Comparison of ENCODE assay signal across 8 cellular contexts in genomic region chr17:4833178-4833940, GRCh38. TPM values are rescaled to one million over a fixed set of nuclear protein-coding genes. Genes with fewer than 3 reads are reported as not detected.
DNase-seq lines count a peak whose midpoint lies in the region; ATAC-seq, FAIRE-seq and TF ChIP-seq lines count a peak whose summit lies in the region.

TSS of gene MINK1 (plus strand) at chr17:4833340. CDS start at chr17:4833584, 244 bp downstream.

- peaks cover 33% of the 10 kb centered on the region for H3K4me1 Mint-ChIP-seq in T-helper 17 cell

- H3K36me3 Mint-ChIP-seq in T-helper 17 cell (ENCODE audit: low read depth): peaks cover 8% of the 10 kb centered on the region

- H3K27ac ChIP-seq in left ventricle myocardium inferior (replicated peaks) (peak within 1 kb of the TSS; percentile 95), psoas muscle (peak within 1 kb of the TSS; percentile 94), urinary bladder (ENCODE audit: low read depth) (peak within 1 kb of the TSS; percentile 75)

- ATAC-seq in HG02759 (IDR thresholded peaks at IDR 0.05; ENCODE audit: unreplicated experiment): peak; percentile 94
- peak; percentile 88 for ATAC-seq in T-helper 17 cell
- peak; percentile 98 to 99 (median 98) for ATAC-seq in psoas muscle

- H3K36me3 ChIP-seq in left ventricle myocardium inferior (no peaks in the 10 kb centered on the region), psoas muscle (ENCODE audit: insufficient read depth in 1 of 2, low read depth in 1 of 2) (no peaks in the 10 kb centered on the region), urinary bladder (ENCODE audit: insufficient read depth) (no peaks in the 10 kb centered on the region)

- H3K27me3 ChIP-seq in left ventricle myocardium inferior (ENCODE audit: low read depth) (no peaks in the 10 kb centered on the region), psoas muscle (ENCODE audit: insufficient read depth in 3 of 3, low read length in 2 of 3) (no peaks in the 10 kb centered on the region)

- H3K4me1 ChIP-seq in left ventricle myocardium inferior (peaks cover 52% of the 10 kb centered on the region), psoas muscle (peaks cover 25% of the 10 kb centered on the region), urinary bladder (ENCODE audit: insufficient read depth) (peaks cover 2% of the 10 kb centered on the region)

- peak within 1 kb of the TSS; percentile 99 for H3K4me3 Mint-ChIP-seq in T-helper 17 cell

- H3K4me3 ChIP-seq in left ventricle myocardium inferior (peak within 1 kb of the TSS; percentile 93), psoas muscle (peak within 1 kb of the TSS; percentile 98), urinary bladder (ENCODE audit: low read depth, low read length) (peak within 1 kb of the TSS; percentile 84)

- no peak for TF ChIP-seq CTCF in left ventricle myocardium inferior (IDR thresholded peaks at IDR 0.05; ENCODE audit: borderline replicate concordance)
- no peak for TF ChIP-seq CTCF in psoas muscle (IDR thresholded peaks at IDR 0.05)

- 0 to 1% (median 0%) methylated on average over 39 to 91 of the region's 91 CpGs for WGBS in psoas muscle, 3 donors
- WGBS in urinary bladder: under 1% methylated on average over 91 of the region's 91 CpGs

- H3K27ac Mint-ChIP-seq in T-helper 17 cell: peak within 1 kb of the TSS; percentile 94

- no peaks in the 10 kb centered on the region for H3K27me3 Mint-ChIP-seq in T-helper 17 cell

- no peaks in the 10 kb centered on the region for H3K9me3 ChIP-seq in T-helper 17 cell (ENCODE audit: control insufficient read depth, low read length, poor library complexity, severe bottlenecking)
- no peaks in the 10 kb centered on the region for H3K9me3 ChIP-seq in left ventricle myocardium inferior (replicated peaks)
- no peaks in the 10 kb centered on the region for H3K9me3 ChIP-seq in psoas muscle

- DNase-seq in GM12892 (ENCODE audit: insufficient read length): peak; percentile 99
- peak; percentile 44 for DNase-seq in NCI-H1417 treated with DMSO at 0.1 percent for 48 hours (lab: John Stamatoyannopoulos, UW)
- peak; percentile 81 to 91 (median 90) for DNase-seq in T-helper 17 cell
- peak in 55 of 56 donors; percentile 22 to 91 (median 78) for DNase-seq in amygdala (lab: John Stamatoyannopoulos, UW)
- peak; percentile 87 for DNase-seq in left ventricle myocardium inferior
- DNase-seq in psoas muscle: peak; percentile 91 to 95

- peak; percentile 93 for FAIRE-seq in GM12892 (lab: Jason Lieb, UNC)

- intact Hi-C loops in left ventricle myocardium inferior (cut with micrococcal nuclease) (loop anchor here (10.0 kb wide), 1 partner anchor 51 kb away; no protein-coding TSS in a partner anchor), psoas muscle (cut with DNase I) (loop anchor here (10.0 kb wide), 1 partner anchor 51 kb away; no protein-coding TSS in a partner anchor)

- 0 out of 2 replicates have a peak, but pooled peaks have one; percentile 58 for TF ChIP-seq POLR2A in GM12892 (IDR thresholded peaks at IDR 0.05; ENCODE audit: low read depth, low read length)

RNA-seq across cellular contexts. Expression of gene MINK1, which starts in this region (rescaled TPM):
- polyA plus RNA-seq in GM12892 (2012; ENCODE audit: missing spikeins): 43.8 TPM
- total RNA-seq in T-helper 17 cell (100 to 1,000 TPM; 188 to 263 TPM), left ventricle myocardium inferior (50.9 TPM), psoas muscle (10 to 100 TPM; 15.8 to 23.8 (median 20.8) TPM), urinary bladder (29.9 TPM)
- polyA plus RNA-seq in psoas muscle (10 to 100 TPM in 2 of 3 donors, 1 to 10 TPM in 1; 8.9 to 19.2 (median 14.2) TPM), urinary bladder (45.2 TPM)

Comparison
In these comparisons a context has a peak if more than half of its experiments do, and no peak if none do; other contexts are left out.
1. Peak in every context shown above with its lines: DNase-seq, ATAC-seq, H3K4me3 ChIP-seq and H3K27ac ChIP-seq.
2. DNase-seq: peak in every context shown above with its lines; median percentile 99 in GM12892; 93 in psoas muscle; 90 in T-helper 17 cell; 87 in left ventricle myocardium inferior; 78 in amygdala; 44 in NCI-H1417 treated with DMSO at 0.1 percent for 48 hours.